10 cellular contexts compared by ENCODE assay signal in the genomic region with DNA sequence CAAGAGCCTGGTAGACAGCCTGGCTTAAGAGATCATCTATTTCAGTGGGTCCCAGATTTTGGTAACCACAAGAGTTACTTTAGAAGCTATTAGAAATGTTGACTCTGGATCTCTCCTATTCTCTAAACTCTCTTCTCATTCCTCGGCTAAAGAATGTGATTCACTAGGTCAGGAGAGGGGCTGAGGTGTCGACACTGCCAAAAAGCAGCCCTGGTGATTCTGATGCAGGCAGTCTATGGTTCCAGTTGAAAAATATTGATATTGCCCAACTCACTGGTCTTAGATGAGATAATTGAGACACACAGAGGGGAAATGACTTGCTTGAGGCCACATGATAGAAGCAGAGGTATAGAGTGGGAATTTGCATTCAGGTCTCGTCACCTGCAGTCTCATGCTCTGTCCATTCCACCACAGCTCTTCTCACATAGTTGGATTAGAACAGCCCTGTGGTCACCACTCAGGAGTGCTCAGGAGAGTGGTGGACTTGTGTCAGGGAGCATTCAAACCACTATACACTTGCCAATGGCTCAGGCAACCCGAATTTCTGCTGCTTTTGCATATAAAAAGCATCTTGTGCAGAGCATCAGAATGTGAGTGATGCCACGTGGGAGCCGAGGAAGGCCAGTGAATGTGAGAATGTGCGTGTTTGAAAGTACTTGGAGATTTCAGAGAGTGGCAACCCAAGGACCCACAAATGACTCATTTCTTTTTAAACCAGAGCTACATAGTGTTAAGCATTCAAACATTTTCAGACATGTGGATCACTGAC.
A peak's percentile ranks its signal among the peaks of the same experiment; 100 is the strongest.
DNase-seq lines count a peak whose midpoint lies in the region; ATAC-seq, FAIRE-seq and TF ChIP-seq lines count a peak whose summit lies in the region.
"Had no signal": no experiment of that assay in that cellular context is flagged by ENCODE, and none has a peak within 500 bp of the region (broad histone marks: within the 10 kb centered on the region; RNA-seq: fewer than 3 reads in every experiment).

No MANE protein-coding gene starts in this region.

- SMC1A ChIA-PET in GM12878 (lab: Charles Lee; ENCODE audit: uncharacterized antibody, unreplicated experiment): no interaction called here

- no peak overlapping the region for H3K9ac ChIP-seq in GM12878 (ENCODE audit: control insufficient read depth, insufficient read depth, low read length)

- intact Hi-C loops in GM12878 (cut with micrococcal nuclease; ENCODE audit: unreplicated experiment): no loop called here

- H4K20me1 ChIP-seq in GM12878 (ENCODE audit: control insufficient read depth, insufficient read depth): no peaks in the 10 kb centered on the region

- H3K4me1 Mint-ChIP-seq in T-helper 1 cell treated with Interleukin-12 subunit alpha and Interleukin-12 subunit beta and Interleukin-4 antibody, amounts not matched to agents 30 μg/mL and 1 μg/mL, for 36 hours (ENCODE audit: low read depth): peaks cover 53% of the 10 kb centered on the region
- no peaks in the 10 kb centered on the region for H3K4me1 Mint-ChIP-seq in mesothelial cell of epicardium

- TF ChIP-seq RAD21 in GM12878 (IDR thresholded peaks at IDR 0.05; ENCODE audit: insufficient read depth, low read depth, low read length): no peak

- H3K36me3 Mint-ChIP-seq in T-helper 1 cell treated with Interleukin-12 subunit alpha and Interleukin-12 subunit beta and Interleukin-4 antibody, amounts not matched to agents 30 μg/mL and 1 μg/mL, for 36 hours (ENCODE audit: low read depth): peaks cover 31% of the 10 kb centered on the region
- H3K36me3 Mint-ChIP-seq in mesothelial cell of epicardium: peaks cover 8% of the 10 kb centered on the region

- no peak overlapping the region for H3K4me2 ChIP-seq in GM12878 (ENCODE audit: control insufficient read depth, insufficient read depth)

- no TSS peak for BruUV-seq in GM12878 (replicated peaks; lab: Mats Ljungman, UMichigan)

- no peaks in the 10 kb centered on the region for H3K36me3 ChIP-seq in GM12878 (ENCODE audit: control insufficient read depth in 2 of 2, insufficient read depth in 2 of 2, low read length in 1 of 2)

- no peak for FAIRE-seq in GM12878 (lab: Jason Lieb, UNC)

- ATAC-seq in GM12878: peak; percentile 11; the same call in 2 of the 3 replicates
- ATAC-seq in HG03521 (IDR thresholded peaks at IDR 0.05; ENCODE audit: unreplicated experiment): no peak
- no peak for ATAC-seq in left lobe of liver
- ATAC-seq: HCT116 had no signal

- H3K4me3 Mint-ChIP-seq in T-helper 1 cell treated with Interleukin-12 subunit alpha and Interleukin-12 subunit beta and Interleukin-4 antibody, amounts not matched to agents 30 μg/mL and 1 μg/mL, for 36 hours: no peak overlapping the region
- no peak overlapping the region for H3K4me3 Mint-ChIP-seq in mesothelial cell of epicardium

- H3K9me3 ChIP-seq in GM12878 (replicated peaks; ENCODE audit: control insufficient read depth, insufficient read depth, low read length): peaks cover 10% of the 10 kb centered on the region

- H2AFZ ChIP-seq in GM12878 (ENCODE audit: control insufficient read depth, low read depth, low read length): no peak overlapping the region

- H3K4me1 ChIP-seq in GM12878 (ENCODE audit: control insufficient read depth, insufficient read depth, low read length): peaks cover 17% of the 10 kb centered on the region

- no peaks in the 10 kb centered on the region for H3K79me2 ChIP-seq in GM12878 (ENCODE audit: control insufficient read depth, insufficient read depth, low read length)

- H3K4me3 ChIP-seq in GM12865 (ENCODE audit: low read depth, low read length) (no peak overlapping the region), GM12878 (no peak overlapping the region)

- H3K27ac Mint-ChIP-seq in T-helper 1 cell treated with Interleukin-12 subunit alpha and Interleukin-12 subunit beta and Interleukin-4 antibody, amounts not matched to agents 30 μg/mL and 1 μg/mL, for 36 hours: peak overlapping the region; percentile 3
- H3K27ac Mint-ChIP-seq in mesothelial cell of epicardium: no peak overlapping the region

- no peak for TF ChIP-seq POLR2A in GM12878 (IDR thresholded peaks at IDR 0.05; ENCODE audit: low read depth, low read length)

- in situ Hi-C loops in GM12878 (cut with MboI): loop anchor here (25.0 kb wide), 2 partner anchors 565 to 1215 kb away; a partner anchor contains a TSS

- peaks cover 39% of the 10 kb centered on the region for H3K9me3 Mint-ChIP-seq in T-helper 1 cell treated with Interleukin-12 subunit alpha and Interleukin-12 subunit beta and Interleukin-4 antibody, amounts not matched to agents 30 μg/mL and 1 μg/mL, for 36 hours
- H3K9me3 Mint-ChIP-seq in mesothelial cell of epicardium: peaks cover 29% of the 10 kb centered on the region

- peaks cover 7% of the 10 kb centered on the region for H3K27me3 Mint-ChIP-seq in T-helper 1 cell treated with Interleukin-12 subunit alpha and Interleukin-12 subunit beta and Interleukin-4 antibody, amounts not matched to agents 30 μg/mL and 1 μg/mL, for 36 hours (ENCODE audit: low read depth)
- H3K27me3 Mint-ChIP-seq in mesothelial cell of epicardium (ENCODE audit: low read depth): no peaks in the 10 kb centered on the region

- no peak for TF ChIP-seq CTCF in GM12865 (IDR thresholded peaks at IDR 0.05; ENCODE audit: insufficient read depth, low read depth, low read length, missing control alignments)
- TF ChIP-seq CTCF in GM12878 (IDR thresholded peaks at IDR 0.05 in 2 of 3, conservative IDR thresholded peaks at IDR 0.05 in 1 of 3; ENCODE audit: control insufficient read depth in 2 of 3, extremely low read depth in 1 of 3, insufficient read depth in 1 of 3, low read depth in 3 of 3, low read length in 3 of 3): no peak
- TF ChIP-seq CTCF in mesothelial cell of epicardium (IDR thresholded peaks at IDR 0.05; ENCODE audit: unreplicated experiment): no peak

- CTCF ChIA-PET in GM12878 (lab: Yijun Ruan, JAX): interaction anchor here (1.7 kb wide), 1 partner anchor 13 kb away, joined by 6 read pairs; no protein-coding TSS in a partner anchor

- RAD21 ChIA-PET in GM12878 (lab: Charles Lee; ENCODE audit: unreplicated experiment): no interaction called here

- WGBS in GM12878 (ENCODE audit: insufficient coverage, insufficient replicate concordance, low lambda C conversion rate, missing lambda C conversion rate): 44% methylated on average over 7 of the region's 7 CpGs

- DNase-seq in GM12865 (ENCODE audit: low read depth): peak; percentile 74
- no peak for DNase-seq in GM12878 (ENCODE audit: low read depth, low spot score)
- peak; percentile 47 to 52 for DNase-seq in stimulated activated CD4-positive, alpha-beta T cell treated with anti-CD3 and anti-CD28 coated beads, Interleukin-15, amount 100 ng/mL, for 48 hours (ENCODE audit: low read depth in 2 of 2)
- DNase-seq in mesothelial cell of epicardium (ENCODE audit: low spot score in 2 of 2, unreplicated experiment in 2 of 2): no peak
- DNase-seq in SHP77 treated with DMSO at 0.1 percent for 48 hours (lab: John Stamatoyannopoulos, UW): no peak
- no peak for DNase-seq in left lobe of liver (ENCODE audit: low spot score)
- DNase-seq: NCI-H1048 had no signal

- POLR2A ChIA-PET in GM12878 (lab: Charles Lee): no interaction called here

- H3K27ac ChIP-seq in GM12878 (ENCODE audit: control insufficient read depth, insufficient read depth): no peak overlapping the region

- no peaks in the 10 kb centered on the region; a peak in 1 of 4 replicates for H3K27me3 ChIP-seq in GM12878 (replicated peaks in 1 of 2; ENCODE audit: control insufficient read depth in 2 of 2, insufficient read depth in 2 of 2, low read length in 1 of 2)

- TF ChIP-seq EP300 in GM12878 (IDR thresholded peaks at IDR 0.05; ENCODE audit: borderline replicate concordance in 1 of 2, control insufficient read depth in 1 of 2, low read depth in 2 of 2, low read length in 2 of 2): no peak

TF ChIP-seq in GM12878, 131 proteins besides CTCF, POLR2A, EP300 and RAD21:
- TF ChIP-seq, protein P1, sequence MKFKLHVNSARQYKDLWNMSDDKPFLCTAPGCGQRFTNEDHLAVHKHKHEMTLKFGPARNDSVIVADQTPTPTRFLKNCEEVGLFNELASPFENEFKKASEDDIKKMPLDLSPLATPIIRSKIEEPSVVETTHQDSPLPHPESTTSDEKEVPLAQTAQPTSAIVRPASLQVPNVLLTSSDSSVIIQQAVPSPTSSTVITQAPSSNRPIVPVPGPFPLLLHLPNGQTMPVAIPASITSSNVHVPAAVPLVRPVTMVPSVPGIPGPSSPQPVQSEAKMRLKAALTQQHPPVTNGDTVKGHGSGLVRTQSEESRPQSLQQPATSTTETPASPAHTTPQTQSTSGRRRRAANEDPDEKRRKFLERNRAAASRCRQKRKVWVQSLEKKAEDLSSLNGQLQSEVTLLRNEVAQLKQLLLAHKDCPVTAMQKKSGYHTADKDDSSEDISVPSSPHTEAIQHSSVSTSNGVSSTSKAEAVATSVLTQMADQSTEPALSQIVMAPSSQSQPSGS (IDR thresholded peaks at IDR 0.05; ENCODE audit: low read length): 0 out of 2 replicates have a peak, but pooled peaks have one; percentile 17
- no peak for TF ChIP-seq SIN3A (IDR thresholded peaks at IDR 0.05; ENCODE audit: low read depth, low read length)
- TF ChIP-seq RUNX3 (IDR thresholded peaks at IDR 0.05; ENCODE audit: low read length): peak; percentile 21

Comparison
In these comparisons a context has a peak if more than half of its experiments do, and no peak if none do; other contexts are left out.
1. DNase-seq: peak in GM12865 (single experiment) and stimulated activated CD4-positive, alpha-beta T cell treated with anti-CD3 and anti-CD28 coated beads, Interleukin-15, amount 100 ng/mL, for 48 hours (2 of 2); none in GM12878 (single experiment), mesothelial cell of epicardium (0 of 2), SHP77 treated with DMSO at 0.1 percent for 48 hours (single experiment) and left lobe of liver (single experiment).